Comparison of ENCODE assay signal across 1 cellular context in the genomic region with DNA sequence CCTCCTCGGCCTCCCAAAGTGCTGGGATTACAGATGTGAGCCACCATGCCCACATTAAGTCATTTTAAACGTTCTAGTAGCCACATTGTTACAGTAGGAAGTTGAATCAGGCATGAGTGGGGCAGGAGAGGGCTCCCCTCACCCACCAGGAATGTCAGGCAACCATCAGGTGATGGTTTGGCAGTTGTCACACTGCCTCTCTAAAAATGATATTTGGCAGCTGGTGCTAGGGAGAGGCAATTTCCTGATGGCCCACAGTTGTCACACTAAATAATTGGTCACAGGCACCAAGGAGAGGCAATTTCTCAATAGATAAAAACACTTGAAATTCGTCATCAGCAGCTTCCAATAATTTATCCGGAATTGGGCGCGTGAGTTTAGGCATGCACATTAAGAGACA.
TF ChIP-seq lines count a peak whose summit lies in the region.

No MANE protein-coding gene starts in this region.

TF ChIP-seq in K562, 482 proteins besides CTCF, POLR2A, EP300 and RAD21 (continued from another document):
- TF ChIP-seq, protein P1, sequence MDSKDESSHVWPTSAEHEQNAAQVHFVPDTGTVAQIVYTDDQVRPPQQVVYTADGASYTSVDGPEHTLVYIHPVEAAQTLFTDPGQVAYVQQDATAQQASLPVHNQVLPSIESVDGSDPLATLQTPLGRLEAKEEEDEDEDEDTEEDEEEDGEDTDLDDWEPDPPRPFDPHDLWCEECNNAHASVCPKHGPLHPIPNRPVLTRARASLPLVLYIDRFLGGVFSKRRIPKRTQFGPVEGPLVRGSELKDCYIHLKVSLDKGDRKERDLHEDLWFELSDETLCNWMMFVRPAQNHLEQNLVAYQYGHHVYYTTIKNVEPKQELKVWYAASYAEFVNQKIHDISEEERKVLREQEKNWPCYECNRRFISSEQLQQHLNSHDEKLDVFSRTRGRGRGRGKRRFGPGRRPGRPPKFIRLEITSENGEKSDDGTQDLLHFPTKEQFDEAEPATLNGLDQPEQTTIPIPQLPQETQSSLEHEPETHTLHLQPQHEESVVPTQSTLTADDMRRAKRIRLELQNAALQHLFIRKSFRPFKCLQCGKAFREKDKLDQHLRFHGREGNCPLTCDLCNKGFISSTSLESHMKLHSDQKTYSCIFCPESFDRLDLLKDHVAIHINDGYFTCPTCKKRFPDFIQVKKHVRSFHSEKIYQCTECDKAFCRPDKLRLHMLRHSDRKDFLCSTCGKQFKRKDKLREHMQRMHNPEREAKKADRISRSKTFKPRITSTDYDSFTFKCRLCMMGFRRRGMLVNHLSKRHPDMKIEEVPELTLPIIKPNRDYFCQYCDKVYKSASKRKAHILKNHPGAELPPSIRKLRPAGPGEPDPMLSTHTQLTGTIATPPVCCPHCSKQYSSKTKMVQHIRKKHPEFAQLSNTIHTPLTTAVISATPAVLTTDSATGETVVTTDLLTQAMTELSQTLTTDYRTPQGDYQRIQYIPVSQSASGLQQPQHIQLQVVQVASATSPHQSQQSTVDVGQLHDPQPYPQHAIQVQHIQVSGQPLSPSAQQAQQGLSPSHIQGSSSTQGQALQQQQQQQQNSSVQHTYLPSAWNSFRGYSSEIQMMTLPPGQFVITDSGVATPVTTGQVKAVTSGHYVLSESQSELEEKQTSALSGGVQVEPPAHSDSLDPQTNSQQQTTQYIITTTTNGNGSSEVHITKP (IDR thresholded peaks at IDR 0.05; ENCODE audit: partially characterized antibody): no peak
- TF ChIP-seq ADNP (tag; IDR thresholded peaks at IDR 0.05) (no peak), GTF2E2 (tag; IDR thresholded peaks at IDR 0.05) (no peak), HNRNPUL1 (IDR thresholded peaks at IDR 0.05; ENCODE audit: low read length) (no peak), ZNF780A (CRISPR knock-in tag; IDR thresholded peaks at IDR 0.05) (no peak), KDM5B (IDR thresholded peaks at IDR 0.05; ENCODE audit: insufficient replicate concordance, low read depth, low read length) (no peak), CEBPB (tag; IDR thresholded peaks at IDR 0.05) (no peak), ETV1 (tag; conservative IDR thresholded peaks at IDR 0.05; ENCODE audit: low read depth) (no peak), ZNF408 (CRISPR knock-in tag; IDR thresholded peaks at IDR 0.05; ENCODE audit: low read depth) (no peak), CXXC5 (CRISPR knock-in tag; IDR thresholded peaks at IDR 0.05) (no peak), SAFB2 (IDR thresholded peaks at IDR 0.05; ENCODE audit: borderline replicate concordance, low read depth, low read length, severe bottlenecking) (no peak), ZNF121 (CRISPR knock-in tag; conservative IDR thresholded peaks at IDR 0.05) (no peak), ZNF23 (CRISPR knock-in tag; IDR thresholded peaks at IDR 0.05) (no peak), NFATC3 (IDR thresholded peaks at IDR 0.05) (no peak), TOE1 (IDR thresholded peaks at IDR 0.05; ENCODE audit: borderline replicate concordance) (no peak), TOE1 (CRISPR knock-in tag; IDR thresholded peaks at IDR 0.05; ENCODE audit: borderline replicate concordance, low read depth) (no peak), TAF15 (IDR thresholded peaks at IDR 0.05; ENCODE audit: low read depth, low read length) (no peak)
- TF ChIP-seq, protein P2, sequence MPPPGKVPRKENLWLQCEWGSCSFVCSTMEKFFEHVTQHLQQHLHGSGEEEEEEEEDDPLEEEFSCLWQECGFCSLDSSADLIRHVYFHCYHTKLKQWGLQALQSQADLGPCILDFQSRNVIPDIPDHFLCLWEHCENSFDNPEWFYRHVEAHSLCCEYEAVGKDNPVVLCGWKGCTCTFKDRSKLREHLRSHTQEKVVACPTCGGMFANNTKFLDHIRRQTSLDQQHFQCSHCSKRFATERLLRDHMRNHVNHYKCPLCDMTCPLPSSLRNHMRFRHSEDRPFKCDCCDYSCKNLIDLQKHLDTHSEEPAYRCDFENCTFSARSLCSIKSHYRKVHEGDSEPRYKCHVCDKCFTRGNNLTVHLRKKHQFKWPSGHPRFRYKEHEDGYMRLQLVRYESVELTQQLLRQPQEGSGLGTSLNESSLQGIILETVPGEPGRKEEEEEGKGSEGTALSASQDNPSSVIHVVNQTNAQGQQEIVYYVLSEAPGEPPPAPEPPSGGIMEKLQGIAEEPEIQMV (tag; conservative IDR thresholded peaks at IDR 0.05; ENCODE audit: low read depth): no peak
